22 cellular contexts compared by ENCODE assay signal in genomic region chr5:127192836-127193341, GRCh38.
DNase-seq lines count a peak whose midpoint lies in the region; FAIRE-seq and TF ChIP-seq lines count a peak whose summit lies in the region.
"Had no signal": no experiment of that assay in that cellular context is flagged by ENCODE, and none has a peak within 500 bp of the region (broad histone marks: within the 10 kb centered on the region; RNA-seq: fewer than 3 reads in every experiment).

No MANE protein-coding gene starts in this region.

- H3K36me3 Mint-ChIP-seq in neural progenitor cell = no peaks in the 10 kb centered on the region
- H3K36me3 Mint-ChIP-seq: CD8-positive, alpha-beta T cell had no signal

- no peaks in the 10 kb centered on the region for H3K9me3 Mint-ChIP-seq in neural progenitor cell
- H3K9me3 Mint-ChIP-seq: CD8-positive, alpha-beta T cell had no signal

- no peak overlapping the region for H3K4me3 Mint-ChIP-seq in neural progenitor cell
- H3K4me3 Mint-ChIP-seq: CD8-positive, alpha-beta T cell had no signal

- peaks cover 2% of the 10 kb centered on the region for H3K27me3 Mint-ChIP-seq in neural progenitor cell (ENCODE audit: insufficient read depth, low read depth)

- H3F3A ChIP-seq in neural progenitor cell (ENCODE audit: low read depth) = no peaks in the 10 kb centered on the region

- no peaks in the 10 kb centered on the region for H3K4me1 Mint-ChIP-seq in neural progenitor cell

- peak overlapping the region; percentile 18 for H2AFZ ChIP-seq in neural progenitor cell (replicated peaks)

- no peak overlapping the region for H3K27ac ChIP-seq in neural progenitor cell
- H3K27ac ChIP-seq: SJCRH30 had no signal

- no peak overlapping the region for H3K4me2 ChIP-seq in neural progenitor cell

- H3K36me3 ChIP-seq in neural progenitor cell = no peaks in the 10 kb centered on the region
- H3K36me3 ChIP-seq: MG63, SJCRH30 had no signal

- H3K27ac Mint-ChIP-seq in neural progenitor cell = no peak overlapping the region
- H3K27ac Mint-ChIP-seq: CD8-positive, alpha-beta T cell had no signal

- H3K4me1 ChIP-seq in neural progenitor cell = no peaks in the 10 kb centered on the region

- no peaks in the 10 kb centered on the region for H3K79me2 ChIP-seq in neural progenitor cell (ENCODE audit: low read depth)

- H3K9ac ChIP-seq in neural progenitor cell = no peak overlapping the region

- FAIRE-seq in GM12891 (lab: Jason Lieb, UNC) = no peak
- FAIRE-seq: G401.6, GM18507 had no signal

- H4K20me1 ChIP-seq in neural progenitor cell (ENCODE audit: low read depth) = no peaks in the 10 kb centered on the region

- H3K27me3 ChIP-seq in neural progenitor cell = no peaks in the 10 kb centered on the region
- H3K27me3 ChIP-seq: MG63, SJCRH30 had no signal

- DNase-seq in AG10803 (ENCODE audit: low read depth) (peak; percentile 3), amniotic epithelial cell (ENCODE audit: low read depth) (peak; percentile 73), fibroblast of villous mesenchyme (ENCODE audit: low read depth) (peak; percentile 34), neural progenitor cell (ENCODE audit: low spot score) (no peak), RKO (ENCODE audit: low spot score) (no peak), T-helper 2 cell (no peak), GM12891 (ENCODE audit: insufficient read length, low spot score) (no peak)
- DNase-seq in stimulated activated CD4-positive, alpha-beta T cell treated with anti-CD3 and anti-CD28 coated beads, Interleukin-1b, Interleukin-23, amount 100 ng/mL, for 48 hours = no peak
- DNase-seq: 8988T; AML-193; C1 segment of cervical spinal cord; CD8-positive, alpha-beta T cell; DND-41; Karpas-422; MG63; NCI-H1417; NCI-H187; NCI-H510A; NK-92 treated with Interleukin-12 subunit alpha and Interleukin-12 subunit beta, amount 100 ng/mL, for 24 hours; SJCRH30 had no signal

- H3K4me3 ChIP-seq in AG10803 (ENCODE audit: low read length) (no peak overlapping the region), fibroblast of villous mesenchyme (ENCODE audit: low read depth, low read length) (no peak overlapping the region), neural progenitor cell (no peak overlapping the region)
- H3K4me3 ChIP-seq: MG63, SJCRH30 had no signal

- H3K9me3 ChIP-seq in neural progenitor cell (ENCODE audit: low read depth) = no peaks in the 10 kb centered on the region
- H3K9me3 ChIP-seq: MG63, SJCRH30 had no signal

- no peak for TF ChIP-seq CTCF in AG10803 (conservative IDR thresholded peaks at IDR 0.05; ENCODE audit: low read length)
- no peak for TF ChIP-seq CTCF in fibroblast of villous mesenchyme (IDR thresholded peaks at IDR 0.05; ENCODE audit: insufficient read depth, low read depth, low read length)
- no peak for TF ChIP-seq CTCF in neural progenitor cell (IDR thresholded peaks at IDR 0.05)

- no peak for TF ChIP-seq POLR2A in GM12891 (IDR thresholded peaks at IDR 0.05; ENCODE audit: low read depth, low read length)

TF ChIP-seq in GM12891, 5 proteins besides CTCF, POLR2A, EP300 and RAD21:
- TF ChIP-seq SPI1 (IDR thresholded peaks at IDR 0.05; ENCODE audit: low read depth, low read length) (no peak), PAX5 (IDR thresholded peaks at IDR 0.05; ENCODE audit: insufficient read depth, low read length, severe bottlenecking) (no peak), POU2F2 (IDR thresholded peaks at IDR 0.05; ENCODE audit: low read depth, low read length) (no peak), POLR2AphosphoS5 (IDR thresholded peaks at IDR 0.05; ENCODE audit: low read depth, low read length) (no peak), TAF1 (IDR thresholded peaks at IDR 0.05; ENCODE audit: low read depth, low read length) (no peak)

Comparison
In these comparisons a context has a peak if more than half of its experiments do, and no peak if none do; other contexts are left out.
1. DNase-seq: peak in AG10803 (single experiment), amniotic epithelial cell (single experiment) and fibroblast of villous mesenchyme (single experiment); none in neural progenitor cell (single experiment), RKO (single experiment), stimulated activated CD4-positive, alpha-beta T cell treated with anti-CD3 and anti-CD28 coated beads, Interleukin-1b, Interleukin-23, amount 100 ng/mL, for 48 hours (single experiment), T-helper 2 cell (0 of 5) and GM12891 (single experiment).